1 cellular context compared by ENCODE assay signal in the genomic region with DNA sequence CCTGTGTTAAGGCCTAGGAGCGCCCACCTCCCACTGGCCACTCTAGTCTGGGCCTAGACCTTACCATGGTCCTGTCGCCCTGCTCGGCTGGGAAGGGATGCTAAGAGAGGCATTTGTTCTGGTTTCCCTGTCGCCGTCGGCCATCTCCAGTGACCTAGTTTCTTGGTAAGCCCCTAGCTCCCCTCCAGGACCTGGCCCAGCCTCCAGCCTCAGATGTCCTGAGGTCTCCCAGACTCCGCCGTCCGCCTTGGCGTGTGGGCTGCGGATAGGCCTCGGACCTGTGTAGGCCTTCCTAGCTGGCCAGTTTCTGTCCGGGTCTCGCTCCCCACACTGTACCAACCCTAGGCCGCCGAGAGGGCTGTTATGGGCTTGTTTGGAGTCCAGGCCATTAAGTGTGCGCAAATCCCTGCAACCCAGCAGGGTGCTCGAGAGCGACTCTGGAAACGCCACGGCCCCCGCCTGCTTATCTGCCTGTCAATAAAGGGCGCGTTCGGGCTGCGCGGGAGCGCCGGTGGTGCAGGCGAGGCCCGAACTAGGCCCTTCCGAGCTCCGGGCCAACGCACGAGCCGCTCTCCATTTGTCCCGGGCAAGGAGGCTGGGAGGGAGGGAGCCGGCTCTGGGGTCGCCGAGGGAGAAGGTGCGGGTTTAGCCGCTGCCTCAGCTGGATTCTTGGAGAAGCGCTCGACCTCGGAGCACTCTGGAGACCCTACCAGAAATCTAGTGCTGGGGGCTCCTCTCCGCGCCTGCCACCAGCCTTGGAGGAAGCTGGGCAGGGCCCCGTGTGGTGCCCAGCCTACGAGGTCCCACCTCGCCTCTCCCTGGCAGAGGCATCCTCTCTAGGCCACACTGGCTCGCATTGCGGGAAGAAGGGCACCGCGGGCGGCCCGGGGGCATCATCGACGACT.
TF ChIP-seq lines count a peak whose summit lies in the region.

No MANE protein-coding gene starts in this region.

TF ChIP-seq in WTC11, 78 proteins besides CTCF, POLR2A, EP300 and RAD21:
- TF ChIP-seq TP53 (CRISPR knock-in tag; IDR thresholded peaks at IDR 0.05) (0 out of 2 replicates have a peak, but pooled peaks have one; percentile 3), NFATC4 (CRISPR knock-in tag; IDR thresholded peaks at IDR 0.05) (no peak), KAT7 (CRISPR knock-in tag; IDR thresholded peaks at IDR 0.05; ENCODE audit: borderline replicate concordance) (no peak)
- TF ChIP-seq, protein P1, sequence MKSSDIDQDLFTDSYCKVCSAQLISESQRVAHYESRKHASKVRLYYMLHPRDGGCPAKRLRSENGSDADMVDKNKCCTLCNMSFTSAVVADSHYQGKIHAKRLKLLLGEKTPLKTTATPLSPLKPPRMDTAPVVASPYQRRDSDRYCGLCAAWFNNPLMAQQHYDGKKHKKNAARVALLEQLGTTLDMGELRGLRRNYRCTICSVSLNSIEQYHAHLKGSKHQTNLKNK (CRISPR knock-in tag; IDR thresholded peaks at IDR 0.05), result no peak
- TF ChIP-seq, protein P2, sequence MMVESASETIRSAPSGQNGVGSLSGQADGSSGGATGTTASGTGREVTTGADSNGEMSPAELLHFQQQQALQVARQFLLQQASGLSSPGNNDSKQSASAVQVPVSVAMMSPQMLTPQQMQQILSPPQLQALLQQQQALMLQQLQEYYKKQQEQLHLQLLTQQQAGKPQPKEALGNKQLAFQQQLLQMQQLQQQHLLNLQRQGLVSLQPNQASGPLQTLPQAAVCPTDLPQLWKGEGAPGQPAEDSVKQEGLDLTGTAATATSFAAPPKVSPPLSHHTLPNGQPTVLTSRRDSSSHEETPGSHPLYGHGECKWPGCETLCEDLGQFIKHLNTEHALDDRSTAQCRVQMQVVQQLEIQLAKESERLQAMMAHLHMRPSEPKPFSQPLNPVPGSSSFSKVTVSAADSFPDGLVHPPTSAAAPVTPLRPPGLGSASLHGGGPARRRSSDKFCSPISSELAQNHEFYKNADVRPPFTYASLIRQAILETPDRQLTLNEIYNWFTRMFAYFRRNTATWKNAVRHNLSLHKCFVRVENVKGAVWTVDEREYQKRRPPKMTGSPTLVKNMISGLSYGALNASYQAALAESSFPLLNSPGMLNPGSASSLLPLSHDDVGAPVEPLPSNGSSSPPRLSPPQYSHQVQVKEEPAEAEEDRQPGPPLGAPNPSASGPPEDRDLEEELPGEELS (CRISPR knock-in tag; IDR thresholded peaks at IDR 0.05), result no peak
- TF ChIP-seq, protein P3, sequence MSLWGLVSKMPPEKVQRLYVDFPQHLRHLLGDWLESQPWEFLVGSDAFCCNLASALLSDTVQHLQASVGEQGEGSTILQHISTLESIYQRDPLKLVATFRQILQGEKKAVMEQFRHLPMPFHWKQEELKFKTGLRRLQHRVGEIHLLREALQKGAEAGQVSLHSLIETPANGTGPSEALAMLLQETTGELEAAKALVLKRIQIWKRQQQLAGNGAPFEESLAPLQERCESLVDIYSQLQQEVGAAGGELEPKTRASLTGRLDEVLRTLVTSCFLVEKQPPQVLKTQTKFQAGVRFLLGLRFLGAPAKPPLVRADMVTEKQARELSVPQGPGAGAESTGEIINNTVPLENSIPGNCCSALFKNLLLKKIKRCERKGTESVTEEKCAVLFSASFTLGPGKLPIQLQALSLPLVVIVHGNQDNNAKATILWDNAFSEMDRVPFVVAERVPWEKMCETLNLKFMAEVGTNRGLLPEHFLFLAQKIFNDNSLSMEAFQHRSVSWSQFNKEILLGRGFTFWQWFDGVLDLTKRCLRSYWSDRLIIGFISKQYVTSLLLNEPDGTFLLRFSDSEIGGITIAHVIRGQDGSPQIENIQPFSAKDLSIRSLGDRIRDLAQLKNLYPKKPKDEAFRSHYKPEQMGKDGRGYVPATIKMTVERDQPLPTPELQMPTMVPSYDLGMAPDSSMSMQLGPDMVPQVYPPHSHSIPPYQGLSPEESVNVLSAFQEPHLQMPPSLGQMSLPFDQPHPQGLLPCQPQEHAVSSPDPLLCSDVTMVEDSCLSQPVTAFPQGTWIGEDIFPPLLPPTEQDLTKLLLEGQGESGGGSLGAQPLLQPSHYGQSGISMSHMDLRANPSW (CRISPR knock-in tag; conservative IDR thresholded peaks at IDR 0.05; ENCODE audit: low read depth), result no peak
